In the genomic region with DNA sequence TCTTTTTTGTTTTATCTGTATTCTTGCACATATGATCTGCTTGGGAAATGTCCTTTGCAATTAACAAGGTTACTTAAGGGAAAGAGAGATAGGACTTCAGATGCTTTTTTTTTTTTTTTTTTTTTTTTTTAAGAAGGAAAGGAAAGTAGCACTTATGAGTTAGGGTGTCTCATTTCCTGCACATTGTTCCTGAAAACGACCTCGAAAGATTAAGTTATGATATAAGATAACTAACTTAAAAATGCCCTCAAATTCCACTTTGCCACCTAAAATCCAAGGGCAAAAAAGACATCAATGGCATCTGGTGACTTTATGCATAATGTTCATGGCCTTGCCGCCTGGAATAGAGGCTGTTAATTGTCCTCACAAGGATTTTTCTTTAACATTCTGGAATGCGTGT, we compare ENCODE assay signal across 28 cellular contexts. TPM values are rescaled to one million over a fixed set of nuclear protein-coding genes. Genes with fewer than 3 reads are reported as not detected.
"Had no signal": no experiment of that assay in that cellular context is flagged by ENCODE, and none has a peak within 500 bp of the region (broad histone marks: within the 10 kb centered on the region; RNA-seq: fewer than 3 reads in every experiment).

No MANE protein-coding gene starts in this region.

- H3K27me3 Mint-ChIP-seq: activated CD4-positive, alpha-beta memory T cell treated with anti-CD3 and anti-CD28 coated beads, Interleukin-2, amount 10 ng/mL, durations not matched to agents 7 days and 5 days; activated CD4-positive, alpha-beta T cell treated with anti-CD3 and anti-CD28 coated beads, Interleukin-2, amount 10 ng/mL, durations not matched to agents 7 days and 5 days; activated naive CD4-positive, alpha-beta T cell treated with anti-CD3 and anti-CD28 coated beads, Interleukin-2, amount 10 ng/mL, durations not matched to agents 7 days and 5 days; activated naive CD8-positive, alpha-beta T cell treated with anti-CD3 and anti-CD28 coated beads, Interleukin-2, amount 10 ng/mL, durations not matched to agents 7 days and 5 days; activated T-cell treated with anti-CD3 and anti-CD28 coated beads, Interleukin-2, amount 50 U/mL, for 24 hours; brain had no signal

- H3K9me3 Mint-ChIP-seq: activated CD4-positive, alpha-beta memory T cell treated with anti-CD3 and anti-CD28 coated beads, Interleukin-2, amount 10 ng/mL, durations not matched to agents 7 days and 5 days; activated CD4-positive, alpha-beta T cell treated with anti-CD3 and anti-CD28 coated beads, Interleukin-2, amount 10 ng/mL, durations not matched to agents 7 days and 5 days; activated naive CD4-positive, alpha-beta T cell treated with anti-CD3 and anti-CD28 coated beads, Interleukin-2, amount 10 ng/mL, durations not matched to agents 7 days and 5 days; activated naive CD8-positive, alpha-beta T cell treated with anti-CD3 and anti-CD28 coated beads, Interleukin-2, amount 10 ng/mL, durations not matched to agents 7 days and 5 days; activated T-cell treated with anti-CD3 and anti-CD28 coated beads, Interleukin-2, amount 50 U/mL, for 24 hours; activated T-cell treated with anti-CD3 and anti-CD28 coated beads, Interleukin-2, amount 50 U/mL, for 72 hours; brain; WTC11 had no signal

- H3K27me3 ChIP-seq: ascending aorta, breast epithelium, cardiac muscle cell, colonic mucosa had no signal

- H3K4me1 ChIP-seq: colonic mucosa had no signal

- H3K27ac ChIP-seq: ascending aorta, breast epithelium, cardiac muscle cell, colonic mucosa, VCaP had no signal

- H3K4me3 Mint-ChIP-seq: activated CD4-positive, alpha-beta memory T cell treated with anti-CD3 and anti-CD28 coated beads, Interleukin-2, amount 10 ng/mL, durations not matched to agents 7 days and 5 days; activated CD4-positive, alpha-beta T cell treated with anti-CD3 and anti-CD28 coated beads, Interleukin-2, amount 10 ng/mL, durations not matched to agents 7 days and 5 days; activated naive CD4-positive, alpha-beta T cell treated with anti-CD3 and anti-CD28 coated beads, Interleukin-2, amount 10 ng/mL, durations not matched to agents 7 days and 5 days; activated naive CD8-positive, alpha-beta T cell treated with anti-CD3 and anti-CD28 coated beads, Interleukin-2, amount 10 ng/mL, durations not matched to agents 7 days and 5 days; activated T-cell treated with anti-CD3 and anti-CD28 coated beads, Interleukin-2, amount 50 U/mL, for 24 hours; activated T-cell treated with anti-CD3 and anti-CD28 coated beads, Interleukin-2, amount 50 U/mL, for 72 hours; brain; WTC11 had no signal

- H3K4me1 Mint-ChIP-seq: activated CD4-positive, alpha-beta memory T cell treated with anti-CD3 and anti-CD28 coated beads, Interleukin-2, amount 10 ng/mL, durations not matched to agents 7 days and 5 days; activated CD4-positive, alpha-beta T cell treated with anti-CD3 and anti-CD28 coated beads, Interleukin-2, amount 10 ng/mL, durations not matched to agents 7 days and 5 days; activated naive CD4-positive, alpha-beta T cell treated with anti-CD3 and anti-CD28 coated beads, Interleukin-2, amount 10 ng/mL, durations not matched to agents 7 days and 5 days; activated naive CD8-positive, alpha-beta T cell treated with anti-CD3 and anti-CD28 coated beads, Interleukin-2, amount 10 ng/mL, durations not matched to agents 7 days and 5 days had no signal

- H3K9me3 ChIP-seq: ascending aorta, breast epithelium, colonic mucosa had no signal

- H3K27ac Mint-ChIP-seq: activated CD4-positive, alpha-beta memory T cell treated with anti-CD3 and anti-CD28 coated beads, Interleukin-2, amount 10 ng/mL, durations not matched to agents 7 days and 5 days; activated CD4-positive, alpha-beta T cell treated with anti-CD3 and anti-CD28 coated beads, Interleukin-2, amount 10 ng/mL, durations not matched to agents 7 days and 5 days; activated naive CD4-positive, alpha-beta T cell treated with anti-CD3 and anti-CD28 coated beads, Interleukin-2, amount 10 ng/mL, durations not matched to agents 7 days and 5 days; activated naive CD4-positive, alpha-beta T cell treated with anti-CD3 and anti-CD28 coated beads, Interleukin-2, amount 50 U/mL, for 72 hours; activated naive CD8-positive, alpha-beta T cell treated with anti-CD3 and anti-CD28 coated beads, Interleukin-2, amount 10 ng/mL, durations not matched to agents 7 days and 5 days; activated T-cell treated with anti-CD3 and anti-CD28 coated beads, Interleukin-2, amount 50 U/mL, for 24 hours; activated T-cell treated with anti-CD3 and anti-CD28 coated beads, Interleukin-2, amount 50 U/mL, for 72 hours; brain; WTC11 had no signal

- ATAC-seq: activated naive CD4-positive, alpha-beta T cell treated with anti-CD3 and anti-CD28 coated beads, Interleukin-2, amount 50 U/mL, for 72 hours; activated T-cell treated with anti-CD3 and anti-CD28 coated beads, Interleukin-2, amount 50 U/mL, for 72 hours; esophagus mucosa; WTC11 had no signal

- H3K36me3 Mint-ChIP-seq: activated naive CD4-positive, alpha-beta T cell treated with anti-CD3 and anti-CD28 coated beads, Interleukin-2, amount 10 ng/mL, durations not matched to agents 7 days and 5 days; activated naive CD4-positive, alpha-beta T cell treated with anti-CD3 and anti-CD28 coated beads, Interleukin-2, amount 50 U/mL, for 72 hours; activated naive CD8-positive, alpha-beta T cell treated with anti-CD3 and anti-CD28 coated beads, Interleukin-2, amount 10 ng/mL, durations not matched to agents 7 days and 5 days; brain; WTC11 had no signal

- H3K4me3 ChIP-seq: ascending aorta, breast epithelium, cardiac muscle cell, colonic mucosa had no signal

- DNase-seq: activated CD4-positive, alpha-beta memory T cell treated with anti-CD3 and anti-CD28 coated beads, Interleukin-2, amount 10 ng/mL, durations not matched to agents 7 days and 5 days; activated CD4-positive, alpha-beta T cell treated with anti-CD3 and anti-CD28 coated beads for 1 hour; activated CD4-positive, alpha-beta T cell treated with anti-CD3 and anti-CD28 coated beads for 4 hours; activated CD4-positive, alpha-beta T cell treated with anti-CD3 and anti-CD28 coated beads, Interleukin-2, amount 10 ng/mL, durations not matched to agents 7 days and 5 days; activated CD4-positive, alpha-beta T cell treated with anti-CD3 and anti-CD28 coated beads, Interleukin-2, amount 50 U/mL, for 4 hours; activated CD8-positive, alpha-beta memory T cell treated with anti-CD3 and anti-CD28 coated beads, Interleukin-2, amount 50 U/mL, for 48 hours; activated gamma-delta T cell; activated naive CD4-positive, alpha-beta T cell; activated naive CD4-positive, alpha-beta T cell treated with anti-CD3 and anti-CD28 coated beads, Interleukin-2, amount 10 ng/mL, durations not matched to agents 7 days and 5 days; activated naive CD8-positive, alpha-beta T cell treated with anti-CD3 and anti-CD28 coated beads, Interleukin-2, amount 10 ng/mL, durations not matched to agents 7 days and 5 days; activated T-cell treated with anti-CD3 and anti-CD28 coated beads for 4 hours; activated T-cell treated with anti-CD3 and anti-CD28 coated beads, Interleukin-2, amount 50 U/mL, for 24 hours; activated T-cell treated with anti-CD3 and anti-CD28 coated beads, Interleukin-2, amount 50 U/mL, for 72 hours; central memory CD4-positive, alpha-beta T cell; cerebellar nuclear complex; colonic mucosa; effector CD8-positive, alpha-beta T cell; foreskin fibroblast; T-helper 2 cell had no signal

- H3K36me3 ChIP-seq: ascending aorta, breast epithelium, cardiac muscle cell, colonic mucosa had no signal

RNA-seq across cellular contexts. Expression of a gene that starts 44.9 kb away (rescaled TPM):
- total RNA-seq: activated CD4-positive, alpha-beta memory T cell treated with anti-CD3 and anti-CD28 coated beads, Interleukin-2, amount 10 ng/mL, durations not matched to agents 7 days and 5 days; activated CD4-positive, alpha-beta T cell treated with anti-CD3 and anti-CD28 coated beads, Interleukin-2, amount 10 ng/mL, durations not matched to agents 7 days and 5 days; activated naive CD4-positive, alpha-beta T cell treated with anti-CD3 and anti-CD28 coated beads, Interleukin-2, amount 50 U/mL, for 72 hours; activated naive CD8-positive, alpha-beta T cell treated with anti-CD3 and anti-CD28 coated beads, Interleukin-2, amount 10 ng/mL, durations not matched to agents 7 days and 5 days; activated T-cell treated with anti-CD3 and anti-CD28 coated beads, Interleukin-2, amount 50 U/mL, for 72 hours; T-helper 1 cell treated with Interleukin-12 subunit alpha and Interleukin-12 subunit beta and Interleukin-4 antibody, amounts not matched to agents 30 ng/mL and 1 ng/mL, for 36 hours had no signal
